9 cellular contexts compared by ENCODE assay signal in the genomic region with DNA sequence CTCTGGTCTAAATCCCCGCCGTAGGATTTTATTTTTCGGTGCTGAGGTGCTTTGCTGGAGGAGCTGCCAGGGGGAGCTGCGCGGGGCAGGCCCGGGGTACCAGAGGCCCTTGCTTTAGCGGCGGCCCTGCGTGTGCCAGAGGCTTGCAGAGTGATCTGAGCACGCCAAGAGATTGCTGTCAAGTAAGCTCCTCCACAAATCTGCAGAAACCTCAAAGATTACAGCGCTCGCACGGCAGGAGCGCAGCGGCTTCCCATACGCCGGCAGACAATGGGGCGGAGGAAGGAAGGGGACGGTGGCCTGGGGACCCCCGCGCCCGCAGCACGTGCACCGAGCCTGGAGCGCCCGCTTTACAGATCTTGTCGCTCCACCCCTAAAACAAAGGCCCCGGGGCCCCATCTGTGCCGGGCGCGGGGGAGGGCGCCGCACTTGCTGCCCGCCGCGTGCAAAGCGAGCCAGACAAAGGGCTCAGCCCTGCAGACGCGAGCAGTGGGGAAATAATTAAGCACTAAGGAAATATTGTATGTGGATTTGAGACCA. TPM values are rescaled to one million over a fixed set of nuclear protein-coding genes. Genes with fewer than 3 reads are reported as not detected.
DNase-seq lines count a peak whose midpoint lies in the region; ATAC-seq, FAIRE-seq and TF ChIP-seq lines count a peak whose summit lies in the region.
"Had no signal": no experiment of that assay in that cellular context is flagged by ENCODE, and none has a peak within 500 bp of the region (broad histone marks: within the 10 kb centered on the region; RNA-seq: fewer than 3 reads in every experiment).

No MANE protein-coding gene starts in this region.

- no peak overlapping the region for H2AFZ ChIP-seq in keratinocyte (ENCODE audit: control insufficient read depth, low read length)

- no peak for TF ChIP-seq EP300 in transverse colon (IDR thresholded peaks at IDR 0.05; ENCODE audit: low read depth)

- peak overlapping the region; percentile 15 to 64 (median 49); a peak in 14 of 22 replicates for H3K9ac ChIP-seq in BLaER1 treated with 17β-estradiol and CSF1 and Interleukin-3, amounts not matched to agents 10 nM and 100 nM
- H3K9ac ChIP-seq in keratinocyte (ENCODE audit: control insufficient read depth, extremely low read depth, insufficient read depth, low read length): no peak overlapping the region

- peak overlapping the region; percentile 77 to 95 (median 86) for H3K4me2 ChIP-seq in BLaER1 treated with 17β-estradiol and CSF1 and Interleukin-3, amounts not matched to agents 10 nM and 100 nM
- H3K4me2 ChIP-seq in keratinocyte (ENCODE audit: control insufficient read depth, extremely low read depth, insufficient read depth, low read depth, low read length): peak overlapping the region; percentile 51

- peak overlapping the region in 1 of 11 experiments; percentile 45; a peak in 2 of 22 replicates for H3K27ac ChIP-seq in BLaER1 treated with 17β-estradiol and CSF1 and Interleukin-3, amounts not matched to agents 10 nM and 100 nM
- H3K27ac ChIP-seq in keratinocyte (ENCODE audit: control insufficient read depth, insufficient read depth, low read length) (no peak overlapping the region), temporal lobe (ENCODE audit: low read depth, low read length) (peak overlapping the region; percentile 27), transverse colon (no peak overlapping the region)

- DNase-seq in NB4 (ENCODE audit: low read depth): peak; percentile 90
- DNase-seq in astrocyte of the cerebellum (ENCODE audit: low read depth): no peak
- no peak for DNase-seq in keratinocyte (ENCODE audit: low read depth, low spot score)
- no peak for DNase-seq in transverse colon
- no peak for DNase-seq in NCI-H1105 treated with DMSO at 0.1 percent for 48 hours (lab: John Stamatoyannopoulos, UW)

- intact Hi-C loops in transverse colon (cut with DNase I; ENCODE audit: low total_unique reads): no loop called here

- no peak for FAIRE-seq in keratinocyte (lab: Jason Lieb, UNC)
- FAIRE-seq: colon had no signal

- in situ Hi-C loops in astrocyte of the cerebellum (cut with HindIII; ENCODE audit: low sequenced_read_pairs): no loop called here
- in situ Hi-C loops in transverse colon (cut with MboI; ENCODE audit: low pct_ligation_motif_present in 1 of 4, low pct_unique_long_range_greater_than_20kb in 1 of 4, low sequenced_read_pairs in 3 of 4): loop anchor here in 1 of 4 donors (25.0 kb wide), 1 partner anchor 112 kb away; a partner anchor contains a TSS

- H3K9me1 ChIP-seq in keratinocyte (ENCODE audit: control insufficient read depth, extremely low read depth, insufficient read depth, low read length): no peaks in the 10 kb centered on the region

- no peaks in the 10 kb centered on the region for H3K9me3 ChIP-seq in BLaER1 treated with 17β-estradiol and CSF1 and Interleukin-3, amounts not matched to agents 10 nM and 100 nM (replicated peaks in 1 of 11)
- H3K9me3 ChIP-seq in keratinocyte (ENCODE audit: control insufficient read depth, low read depth, low read length) (no peaks in the 10 kb centered on the region), transverse colon (no peaks in the 10 kb centered on the region)

- 4% methylated on average over 34 of the region's 39 CpGs; no CpG with 5 or more reads in 1 of the 2 donors for WGBS in transverse colon (ENCODE audit: low coverage in 1 of 2), 2 donors

- TF ChIP-seq CTCF in NB4 (IDR thresholded peaks at IDR 0.05; ENCODE audit: low read depth, low read length): peak; percentile 3
- no peak for TF ChIP-seq CTCF in astrocyte of the cerebellum (IDR thresholded peaks at IDR 0.05; ENCODE audit: low read depth, low read length, missing control alignments)
- no peak for TF ChIP-seq CTCF in keratinocyte (optimal IDR thresholded peaks at IDR 0.05 in 1 of 3, IDR thresholded peaks at IDR 0.05 in 1 of 3, conservative IDR thresholded peaks at IDR 0.05 in 1 of 3; ENCODE audit: extremely low read depth in 1 of 3, insufficient read depth in 2 of 3, low read length in 3 of 3)
- TF ChIP-seq CTCF in transverse colon (IDR thresholded peaks at IDR 0.05): no peak

- no peaks in the 10 kb centered on the region for H3K36me3 ChIP-seq in BLaER1 treated with 17β-estradiol and CSF1 and Interleukin-3, amounts not matched to agents 10 nM and 100 nM
- H3K36me3 ChIP-seq in keratinocyte (ENCODE audit: control insufficient read depth in 2 of 2, extremely low read depth in 1 of 2, insufficient read depth in 2 of 2, low read length in 2 of 2): no peaks in the 10 kb centered on the region
- H3K36me3 ChIP-seq in transverse colon: no peaks in the 10 kb centered on the region

- H4K20me1 ChIP-seq in BLaER1 treated with 17β-estradiol and CSF1 and Interleukin-3, amounts not matched to agents 10 nM and 100 nM: no peaks in the 10 kb centered on the region; a peak in 2 of 22 replicates
- H4K20me1 ChIP-seq in keratinocyte (ENCODE audit: control insufficient read depth, extremely low read depth, insufficient read depth, low read length): no peaks in the 10 kb centered on the region

- peaks cover 9 to 19% (median 11%) of the 10 kb centered on the region in 10 experiments; a peak in 19 of 20 replicates for H3K4me1 ChIP-seq in BLaER1 treated with 17β-estradiol and CSF1 and Interleukin-3, amounts not matched to agents 10 nM and 100 nM
- no peaks in the 10 kb centered on the region for H3K4me1 ChIP-seq in keratinocyte (ENCODE audit: control insufficient read depth, extremely low read depth, insufficient read depth, low read length)
- peaks cover 0 to 11% (median 9%) of the 10 kb centered on the region in 4 donors for H3K4me1 ChIP-seq in transverse colon

- ATAC-seq in HG03139 (IDR thresholded peaks at IDR 0.05; ENCODE audit: unreplicated experiment): no peak

- dilution Hi-C loops in keratinocyte (cut with MboI; ENCODE audit: extremely low pct_ligation_motif_present, low sequenced_read_pairs): no loop called here

- peak overlapping the region; percentile 13 to 63 (median 43); a peak in 17 of 20 replicates for H3K4me3 ChIP-seq in BLaER1 treated with 17β-estradiol and CSF1 and Interleukin-3, amounts not matched to agents 10 nM and 100 nM
- H3K4me3 ChIP-seq in NB4 (ENCODE audit: low read depth, low read length) (no peak overlapping the region), astrocyte of the cerebellum (ENCODE audit: low read depth, low read length) (peak overlapping the region; percentile 34), keratinocyte (ENCODE audit: control insufficient read depth in 2 of 3, extremely low read depth in 1 of 3, insufficient read depth in 2 of 3, low read depth in 1 of 3, low read length in 3 of 3) (peak overlapping the region in 1 of 3 experiments; percentile 5), transverse colon (peak overlapping the region in 2 of 4 donors; percentile 19 to 47)

- H3K79me2 ChIP-seq in keratinocyte (ENCODE audit: control insufficient read depth, insufficient read depth, low read length): no peaks in the 10 kb centered on the region

- TF ChIP-seq POLR2A in NB4 (IDR thresholded peaks at IDR 0.05; ENCODE audit: extremely low read depth, insufficient read length): no peak
- no peak for TF ChIP-seq POLR2A in transverse colon (IDR thresholded peaks at IDR 0.05)

- H3K27me3 ChIP-seq in BLaER1 treated with 17β-estradiol and CSF1 and Interleukin-3, amounts not matched to agents 10 nM and 100 nM: peaks cover 16 to 27% (median 21%) of the 10 kb centered on the region in 11 experiments
- H3K27me3 ChIP-seq in keratinocyte (ENCODE audit: control insufficient read depth, extremely low read depth, insufficient read depth, low read length) (peaks cover 35% of the 10 kb centered on the region), transverse colon (peaks cover 67% of the 10 kb centered on the region)

RNA-seq across cellular contexts. Expression of a gene that starts 9.1 kb away (rescaled TPM):
- polyA plus RNA-seq in keratinocyte: 10.9 to 14.0 TPM (median 12.3 TPM) in 3 replicates
- 2.4 TPM for polyA plus RNA-seq in keratinocyte (2011; ENCODE audit: low read depth)
- 14.3 TPM in 2 replicates for polyA plus RNA-seq in keratinocyte (2011; cell fraction: cytosol; rRNA removed)
- 11.1 and 14.6 TPM in 2 replicates for polyA plus RNA-seq in keratinocyte (2011; cell fraction: nucleus; rRNA removed)
- 7.1 and 12.1 TPM in 2 replicates for polyA plus RNA-seq in keratinocyte (2012; ENCODE audit: low replicate concordance)
- polyA minus RNA-seq in keratinocyte: 5.1 to 9.0 TPM (median 6.1 TPM) in 3 replicates
- polyA minus RNA-seq in keratinocyte (2011; cell fraction: cytosol; rRNA and poly(A)+ RNA removed): 9.6 TPM
- 4.6 and 6.7 TPM in 2 replicates for polyA minus RNA-seq in keratinocyte (2011; cell fraction: nucleus; rRNA and poly(A)+ RNA removed)
- total RNA-seq in temporal lobe (35.9 TPM), transverse colon (10 to 100 TPM; 13.9 to 33.3 (median 21.4) TPM)

RNA-seq across cellular contexts. Expression of a gene that starts 58.9 kb away (rescaled TPM):
- polyA plus RNA-seq in keratinocyte: 9.4 to 22.0 TPM (median 11.4 TPM) in 3 replicates
- 4.2 TPM for polyA plus RNA-seq in keratinocyte (2011; ENCODE audit: low read depth)
- polyA plus RNA-seq in keratinocyte (2011; cell fraction: cytosol; rRNA removed): 7.8 and 18.2 TPM in 2 replicates
- 20.9 and 25.8 TPM in 2 replicates for polyA plus RNA-seq in keratinocyte (2011; cell fraction: nucleus; rRNA removed)
- 8.8 and 15.1 TPM in 2 replicates for polyA plus RNA-seq in keratinocyte (2012; ENCODE audit: low replicate concordance)
- polyA minus RNA-seq in keratinocyte: 7.9 to 16.5 TPM (median 14.5 TPM) in 3 replicates
- polyA minus RNA-seq in keratinocyte (2011; cell fraction: cytosol; rRNA and poly(A)+ RNA removed): 42.6 TPM
- polyA minus RNA-seq in keratinocyte (2011; cell fraction: nucleus; rRNA and poly(A)+ RNA removed): 16.8 and 22.4 TPM in 2 replicates
- total RNA-seq in temporal lobe (0.49 TPM), transverse colon (10 to 100 TPM in 3 of 4 donors, 1 to 10 TPM in 1; 8.6 to 38.8 (median 14.2) TPM)
